27 cellular contexts compared by ENCODE assay signal in the genomic region with DNA sequence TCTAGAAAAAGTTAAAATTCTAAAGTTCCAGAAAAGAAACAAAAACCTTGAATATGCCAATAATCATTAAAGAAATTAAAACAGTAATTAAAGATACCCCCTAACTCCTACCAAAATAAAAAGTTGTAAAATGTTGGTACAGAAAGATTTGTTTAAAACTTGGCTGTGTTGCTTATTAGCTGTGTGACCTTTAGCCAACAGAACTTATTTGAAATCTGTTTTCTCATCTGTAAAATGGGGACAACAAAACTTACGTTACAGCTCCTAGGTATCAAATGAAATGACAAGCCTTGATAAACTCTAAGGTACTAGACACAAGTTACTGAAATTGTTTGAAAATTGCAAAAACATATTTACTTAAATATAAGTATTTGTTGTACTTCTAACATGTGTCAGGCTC.
"Had no signal": no experiment of that assay in that cellular context is flagged by ENCODE, and none has a peak within 500 bp of the region (broad histone marks: within the 10 kb centered on the region; RNA-seq: fewer than 3 reads in every experiment).

No MANE protein-coding gene starts in this region.

- ATAC-seq: gastrocnemius medialis; right cardiac atrium; stimulated activated memory B cell treated with anti-CD40 and anti-IgM and Interleukin-4, amounts not matched to agents 10 μg/mL and 1 μg/mL and 100 μg/mL, for 72 hours; T-cell had no signal

- H3K9me3 Mint-ChIP-seq: activated naive CD4-positive, alpha-beta T cell treated with anti-CD3 and anti-CD28 coated beads, Interleukin-2, amount 10 ng/mL, durations not matched to agents 7 days and 5 days; nephron progenitor cell; stimulated activated memory B cell treated with anti-CD40 and anti-IgM and Interleukin-4, amounts not matched to agents 10 μg/mL and 1 μg/mL and 100 μg/mL, for 72 hours; T-cell had no signal

- DNase-seq: activated CD4-positive, CD25-positive, alpha-beta regulatory T cell treated with anti-CD3 and anti-CD28 coated beads, Interleukin-2, amount 50 U/mL, for 72 hours; activated CD8-positive, alpha-beta memory T cell treated with anti-CD3 and anti-CD28 coated beads, Interleukin-2, amount 50 U/mL, for 48 hours; activated effector memory CD4-positive, alpha-beta T cell treated with anti-CD3 and anti-CD28 coated beads, Interleukin-2, amount 50 U/mL, for 16 hours; activated naive CD4-positive, alpha-beta T cell treated with anti-CD3 and anti-CD28 coated beads, Interleukin-2, amount 10 ng/mL, durations not matched to agents 7 days and 5 days; activated T-cell treated with anti-CD3 and anti-CD28 coated beads, Interleukin-2, amount 50 U/mL, for 48 hours; adrenal gland; brain microvascular endothelial cell; caudate nucleus; effector memory CD4-positive, alpha-beta T cell; esophagus squamous epithelium; gastrocnemius medialis; hippocampal formation; nephron progenitor cell; nucleus accumbens; right cardiac atrium; stimulated activated CD4-positive, alpha-beta T cell treated with anti-CD3 and anti-CD28 coated beads, Interleukin-2, amount 100 ng/mL, for 24 hours; stomach; T-cell; WERI-Rb-1 had no signal

- H3K27ac Mint-ChIP-seq: activated naive CD4-positive, alpha-beta T cell treated with anti-CD3 and anti-CD28 coated beads, Interleukin-2, amount 10 ng/mL, durations not matched to agents 7 days and 5 days; nephron progenitor cell had no signal

- H3K9me3 ChIP-seq: adrenal gland, ascending aorta, esophagus squamous epithelium, gastrocnemius medialis, stomach, suprapubic skin, tibial nerve had no signal

- H3K4me3 Mint-ChIP-seq: activated naive CD4-positive, alpha-beta T cell treated with anti-CD3 and anti-CD28 coated beads, Interleukin-2, amount 10 ng/mL, durations not matched to agents 7 days and 5 days; nephron progenitor cell; stimulated activated memory B cell treated with anti-CD40 and anti-IgM and Interleukin-4, amounts not matched to agents 10 μg/mL and 1 μg/mL and 100 μg/mL, for 72 hours; T-cell had no signal

- H3K4me1 ChIP-seq: ascending aorta, gastrocnemius medialis, parathyroid adenoma, tibial nerve had no signal

- H3K4me1 Mint-ChIP-seq: activated naive CD4-positive, alpha-beta T cell treated with anti-CD3 and anti-CD28 coated beads, Interleukin-2, amount 10 ng/mL, durations not matched to agents 7 days and 5 days; nephron progenitor cell had no signal

- H3K9ac ChIP-seq: parathyroid adenoma had no signal

- H3K79me2 ChIP-seq: parathyroid adenoma had no signal

- FAIRE-seq: colon, TTC549 had no signal

- H2AFZ ChIP-seq: parathyroid adenoma had no signal

- H3K27ac ChIP-seq: adrenal gland, ascending aorta, brain microvascular endothelial cell, esophagus squamous epithelium, gastrocnemius medialis, parathyroid adenoma, skin epidermis, stomach, suprapubic skin, tibial nerve, WERI-Rb-1 had no signal

- H3K4me3 ChIP-seq: adrenal gland, ascending aorta, esophagus squamous epithelium, gastrocnemius medialis, skin epidermis, stomach, suprapubic skin, tibial nerve had no signal

- H3K27me3 ChIP-seq: adrenal gland, ascending aorta, brain microvascular endothelial cell, esophagus squamous epithelium, gastrocnemius medialis, stomach, suprapubic skin, tibial nerve had no signal

- H3K36me3 ChIP-seq: adrenal gland, WERI-Rb-1 had no signal

- H3K27me3 Mint-ChIP-seq: activated naive CD4-positive, alpha-beta T cell treated with anti-CD3 and anti-CD28 coated beads, Interleukin-2, amount 10 ng/mL, durations not matched to agents 7 days and 5 days; stimulated activated memory B cell treated with anti-CD40 and anti-IgM and Interleukin-4, amounts not matched to agents 10 μg/mL and 1 μg/mL and 100 μg/mL, for 72 hours; T-cell had no signal
